In the genomic region with DNA sequence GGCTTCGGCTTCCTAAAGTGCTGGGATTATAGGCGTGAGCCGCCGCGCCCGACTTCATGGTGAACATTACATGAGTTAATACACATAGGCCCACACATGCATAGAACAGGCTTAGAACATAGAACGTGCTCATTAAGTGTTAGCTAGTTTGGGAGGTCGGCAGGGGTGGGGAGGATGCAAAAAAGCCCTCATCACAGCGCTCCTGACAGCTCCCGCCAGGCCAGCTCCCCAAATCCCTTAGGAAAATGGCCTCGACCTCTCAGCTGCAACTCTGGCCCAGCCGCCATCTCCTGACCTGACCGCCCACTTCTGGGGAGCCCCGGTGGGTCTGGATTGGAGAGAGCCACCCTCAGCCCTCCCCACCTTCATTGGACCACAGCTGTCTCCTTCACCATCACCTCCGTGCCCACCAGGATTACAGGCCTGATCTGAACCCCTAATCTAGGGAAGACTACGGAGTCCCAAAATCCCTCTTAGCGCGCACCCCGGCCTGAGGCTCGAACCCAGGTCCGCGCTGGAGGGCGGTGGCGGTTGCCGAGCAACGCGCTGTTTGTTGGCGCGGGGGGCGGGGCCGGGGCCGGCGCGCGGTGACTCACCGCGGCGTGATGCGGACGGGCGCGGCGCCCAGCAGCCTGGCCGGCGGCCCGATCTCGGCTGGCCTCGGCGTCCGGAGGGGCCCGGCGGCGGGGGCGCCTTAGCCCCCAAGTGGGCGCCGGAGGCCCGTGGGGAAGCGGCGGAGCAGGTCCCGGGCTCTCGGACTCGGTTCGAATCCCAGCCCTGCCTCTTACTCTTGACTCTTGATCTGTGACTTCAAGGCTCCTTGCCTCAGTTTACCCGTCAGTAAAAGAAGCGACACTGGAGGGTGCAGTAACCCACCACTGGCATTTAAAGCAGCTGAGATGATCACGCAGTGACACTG, we compare ENCODE assay signal across 1 cellular context.
TF ChIP-seq lines count a peak whose summit lies in the region.

No MANE protein-coding gene starts in this region.

TF ChIP-seq in IMR-90, 13 proteins besides CTCF, POLR2A, EP300 and RAD21:
- 0 out of 2 replicates have a peak, but pooled peaks have one; percentile 7 for TF ChIP-seq MXI1 (IDR thresholded peaks at IDR 0.05; ENCODE audit: borderline replicate concordance, low read depth, low read length)
- peak; percentile 93 for TF ChIP-seq MAZ (IDR thresholded peaks at IDR 0.05; ENCODE audit: borderline replicate concordance, low read depth, low read length)
- no peak for TF ChIP-seq MAFK (IDR thresholded peaks at IDR 0.05; ENCODE audit: low read depth, low read length)
- TF ChIP-seq RCOR1 (IDR thresholded peaks at IDR 0.05; ENCODE audit: insufficient replicate concordance, low read length) = no peak
- TF ChIP-seq FOS (IDR thresholded peaks at IDR 0.05; ENCODE audit: low read depth, low read length) = peak; percentile 93
TF ChIP-seq in IMR-90: peak in this region for 3.
